ENCODE assay signal across 8 cellular contexts in the genomic region with DNA sequence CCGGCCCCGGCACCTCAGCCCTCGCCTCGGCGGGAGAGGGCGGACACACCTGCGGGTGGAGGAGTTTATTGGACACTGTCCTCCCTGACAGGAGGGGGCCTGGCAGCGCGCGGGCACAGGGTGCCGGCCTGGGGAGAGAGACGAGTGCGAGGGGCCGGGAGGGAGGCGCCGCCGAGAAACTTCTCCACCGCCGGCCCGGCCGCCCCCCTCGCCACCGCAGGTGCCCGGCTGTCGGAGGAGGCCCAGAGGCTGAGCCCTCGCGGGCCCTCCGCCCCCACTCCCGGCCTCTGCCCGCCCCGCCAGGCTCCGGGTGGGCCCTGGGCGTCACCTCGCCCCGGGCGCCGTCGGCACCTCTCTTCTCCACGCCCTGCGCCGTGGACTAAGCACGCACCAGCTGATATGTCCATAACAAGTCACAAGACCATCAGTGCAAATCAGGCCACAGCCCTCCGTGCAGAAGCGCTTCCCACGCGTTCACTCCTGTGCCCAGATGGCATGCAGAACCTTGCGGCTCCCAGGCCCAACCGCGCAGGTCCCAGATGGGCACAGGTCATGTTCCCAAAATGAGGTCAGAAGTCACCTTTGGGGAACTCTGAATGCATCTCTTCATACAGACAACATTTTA.
DNase-seq lines count a peak whose midpoint lies in the region; ATAC-seq and TF ChIP-seq lines count a peak whose summit lies in the region.

No MANE protein-coding gene starts in this region.

- H2AK5ac ChIP-seq in mesendoderm (ENCODE audit: low read length), result no peak overlapping the region

- DNase-seq in activated naive CD4-positive, alpha-beta T cell treated with anti-CD3 and anti-CD28 coated beads for 36 hours, result no peak
- DNase-seq in activated naive CD4-positive, alpha-beta T cell (lab: John Stamatoyannopoulos, UW), result no peak
- DNase-seq in MCF 10A (ENCODE audit: unreplicated experiment) (no peak), mesendoderm (peak; percentile 6), upper lobe of right lung (peak; percentile 65), NCI-H524 treated with DMSO at 0.1 percent for 48 hours (lab: John Stamatoyannopoulos, UW) (no peak), GM10248 (ENCODE audit: extremely low spot score) (no peak)

- BruUV-seq in MCF 10A (replicated peaks; lab: Mats Ljungman, UMichigan), result no TSS peak

- no peak overlapping the region for H2BK15ac ChIP-seq in mesendoderm (replicated peaks; ENCODE audit: low read depth)

- no CpG with 5 or more reads among the region's 49 CpGs for WGBS in mesendoderm (ENCODE audit: extremely low coverage, insufficient coverage, low lambda C conversion rate)

- H4K5ac ChIP-seq in mesendoderm (ENCODE audit: low read length), result no peak overlapping the region

- peak overlapping the region; percentile 60 for H3K4me3 Mint-ChIP-seq in activated naive CD4-positive, alpha-beta T cell treated with anti-CD3 and anti-CD28 coated beads for 36 hours
- peak overlapping the region; percentile 9 for H3K4me3 Mint-ChIP-seq in MCF 10A (ENCODE audit: unreplicated experiment)

- peak overlapping the region; percentile 66 for H3K4me2 ChIP-seq in mesendoderm (ENCODE audit: low read length)

- CTCF ChIA-PET in activated naive CD4-positive, alpha-beta T cell treated with anti-CD3 and anti-CD28 coated beads for 36 hours (lab: Charles Lee), result no interaction called here
- CTCF ChIA-PET in MCF 10A (lab: Yijun Ruan, JAX) (no interaction called here), GM10248 (lab: Yijun Ruan, JAX) (no interaction called here)

- no peaks in the 10 kb centered on the region for H3K4me1 ChIP-seq in mesendoderm (ENCODE audit: control insufficient read depth, low read depth, low read length)
- H3K4me1 ChIP-seq in upper lobe of right lung, result no peaks in the 10 kb centered on the region

- peak overlapping the region; percentile 20 for H3K9ac ChIP-seq in mesendoderm (ENCODE audit: low read length)

- H3K23ac ChIP-seq in mesendoderm (ENCODE audit: low read length), result no peak overlapping the region

- H3K36me3 Mint-ChIP-seq in activated naive CD4-positive, alpha-beta T cell treated with anti-CD3 and anti-CD28 coated beads for 36 hours (ENCODE audit: low read depth), result no peaks in the 10 kb centered on the region
- peaks cover 2% of the 10 kb centered on the region for H3K36me3 Mint-ChIP-seq in MCF 10A (ENCODE audit: insufficient read depth, unreplicated experiment)

- intact Hi-C loops in activated naive CD4-positive, alpha-beta T cell treated with anti-CD3 and anti-CD28 coated beads for 36 hours (cut with micrococcal nuclease), result no loop called here
- intact Hi-C loops in MCF 10A (cut with micrococcal nuclease), result no loop called here
- intact Hi-C loops in upper lobe of right lung (cut with DNase I), result no loop called here

- H3K4ac ChIP-seq in mesendoderm (ENCODE audit: low read depth, low read length), result no peak overlapping the region

- TF ChIP-seq CTCF in MCF 10A (IDR thresholded peaks at IDR 0.05; ENCODE audit: unreplicated experiment), result no peak
- TF ChIP-seq CTCF in upper lobe of right lung (IDR thresholded peaks at IDR 0.05), result no peak
- no peak for TF ChIP-seq CTCF in GM10248 (IDR thresholded peaks at IDR 0.05; ENCODE audit: control extremely low read depth, extremely low read depth, low read depth, missing control alignments)

- POLR2A ChIA-PET in MCF 10A (lab: Yijun Ruan, JAX) (no interaction called here), GM10248 (lab: Yijun Ruan, JAX) (no interaction called here)

- peaks cover 63% of the 10 kb centered on the region for H3K27me3 Mint-ChIP-seq in activated naive CD4-positive, alpha-beta T cell treated with anti-CD3 and anti-CD28 coated beads for 36 hours (ENCODE audit: low read depth)
- peaks cover 35% of the 10 kb centered on the region for H3K27me3 Mint-ChIP-seq in MCF 10A (ENCODE audit: insufficient read depth, unreplicated experiment)

- H2BK120ac ChIP-seq in mesendoderm (ENCODE audit: low read depth, low read length), result no peak overlapping the region

- no peaks in the 10 kb centered on the region for H3K36me3 ChIP-seq in mesendoderm (ENCODE audit: control insufficient read depth, insufficient read depth, low read length)
- H3K36me3 ChIP-seq in upper lobe of right lung, result no peaks in the 10 kb centered on the region

- H3K4me3 ChIP-seq in mesendoderm (ENCODE audit: low read length) (no peak overlapping the region), upper lobe of right lung (peak overlapping the region; percentile 39)

- H3K27ac Mint-ChIP-seq in activated naive CD4-positive, alpha-beta T cell treated with anti-CD3 and anti-CD28 coated beads for 36 hours, result no peak overlapping the region
- H3K27ac Mint-ChIP-seq in MCF 10A (ENCODE audit: low read depth, unreplicated experiment), result no peak overlapping the region

- H3K56ac ChIP-seq in mesendoderm (ENCODE audit: low read length), result peak overlapping the region; percentile 56

- H3K9me3 Mint-ChIP-seq in activated naive CD4-positive, alpha-beta T cell treated with anti-CD3 and anti-CD28 coated beads for 36 hours, result peaks cover under 1% of the 10 kb centered on the region
- no peaks in the 10 kb centered on the region for H3K9me3 Mint-ChIP-seq in MCF 10A (ENCODE audit: unreplicated experiment)

- H3K27ac ChIP-seq in mesendoderm (ENCODE audit: low read depth, low read length) (no peak overlapping the region), upper lobe of right lung (no peak overlapping the region)

- H3K79me2 ChIP-seq in mesendoderm (ENCODE audit: control insufficient read depth, insufficient read depth, low read length), result no peaks in the 10 kb centered on the region

- no peak overlapping the region for H4K8ac ChIP-seq in mesendoderm (ENCODE audit: low read depth, low read length)

- H3K79me1 ChIP-seq in mesendoderm (ENCODE audit: low read length), result no peaks in the 10 kb centered on the region

- H3K18ac ChIP-seq in mesendoderm (ENCODE audit: low read length), result no peak overlapping the region

- ATAC-seq in upper lobe of right lung, result peak; percentile 62
- ATAC-seq in HG03439 (IDR thresholded peaks at IDR 0.05; ENCODE audit: unreplicated experiment), result no peak

- no peaks in the 10 kb centered on the region for H3K27me3 ChIP-seq in mesendoderm (ENCODE audit: insufficient read depth, low read length, poor library complexity)
- peaks cover 37% of the 10 kb centered on the region for H3K27me3 ChIP-seq in upper lobe of right lung

- no peaks in the 10 kb centered on the region for H3K9me3 ChIP-seq in upper lobe of right lung

- no peak overlapping the region for H2BK5ac ChIP-seq in mesendoderm (ENCODE audit: low read length)

- H3K4me1 Mint-ChIP-seq in activated naive CD4-positive, alpha-beta T cell treated with anti-CD3 and anti-CD28 coated beads for 36 hours (ENCODE audit: low read depth), result peaks cover 7% of the 10 kb centered on the region
- H3K4me1 Mint-ChIP-seq in MCF 10A (ENCODE audit: insufficient read depth, unreplicated experiment), result no peaks in the 10 kb centered on the region

Comparison
In these comparisons a context has a peak if more than half of its experiments do, and no peak if none do; other contexts are left out.
1. DNase-seq: peak in mesendoderm (single experiment) and upper lobe of right lung (single experiment); none in activated naive CD4-positive, alpha-beta T cell treated with anti-CD3 and anti-CD28 coated beads for 36 hours (single experiment), activated naive CD4-positive, alpha-beta T cell (0 of 4), MCF 10A (single experiment), NCI-H524 treated with DMSO at 0.1 percent for 48 hours (single experiment) and GM10248 (single experiment).